ENCODE assay signal across 22 cellular contexts in the genomic region with DNA sequence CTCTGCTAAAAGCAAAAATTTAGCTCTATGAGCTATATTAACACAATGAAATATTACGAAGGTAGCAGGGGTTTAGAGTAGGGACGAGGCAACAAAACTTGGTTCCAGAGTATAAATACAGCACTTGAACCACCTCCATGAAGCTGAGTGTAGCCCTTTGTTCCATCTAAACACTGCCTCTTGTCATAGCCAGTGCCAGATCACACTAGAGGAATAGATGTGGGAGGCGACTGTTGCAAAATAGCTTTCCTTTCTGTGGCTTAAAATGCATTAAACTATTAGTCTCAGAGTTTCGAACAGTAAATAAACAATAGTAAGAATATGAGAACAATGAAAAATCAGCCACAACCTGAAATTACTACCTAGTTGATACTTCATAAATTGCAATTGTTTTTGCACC. TPM values are rescaled to one million over a fixed set of nuclear protein-coding genes. Genes with fewer than 3 reads are reported as not detected.
DNase-seq lines count a peak whose midpoint lies in the region; ATAC-seq and TF ChIP-seq lines count a peak whose summit lies in the region.
"Had no signal": no experiment of that assay in that cellular context is flagged by ENCODE, and none has a peak within 500 bp of the region (broad histone marks: within the 10 kb centered on the region; RNA-seq: fewer than 3 reads in every experiment).

No MANE protein-coding gene starts in this region.

- no TSS peak for BruUV-seq in IMR-90 (replicated peaks; lab: Mats Ljungman, UMichigan)
- no TSS peak for BruUV-seq in MCF 10A (replicated peaks; lab: Mats Ljungman, UMichigan)

- H3K9me1 ChIP-seq in IMR-90 (ENCODE audit: insufficient read depth, low read length): no peaks in the 10 kb centered on the region

- ATAC-seq in IMR-90 (ENCODE audit: low read depth) (0 out of 2 replicates have a peak, but pooled peaks have one; percentile 7), HG03460 (IDR thresholded peaks at IDR 0.05; ENCODE audit: unreplicated experiment) (no peak)
- no peak for ATAC-seq in activated T-cell treated with anti-CD3 and anti-CD28 coated beads, Interleukin-2, amount 50 U/mL, for 72 hours (replicated peaks in 1 of 2)
- ATAC-seq: left colon, PC-3 had no signal

- TF ChIP-seq CTCF in IMR-90 (conservative IDR thresholded peaks at IDR 0.05; ENCODE audit: low read depth, low read length) (no peak), fibroblast of pulmonary artery (IDR thresholded peaks at IDR 0.05; ENCODE audit: low read length, missing control alignments) (no peak), MCF 10A (IDR thresholded peaks at IDR 0.05; ENCODE audit: unreplicated experiment) (no peak)

- no peaks in the 10 kb centered on the region for H3K27me3 Mint-ChIP-seq in activated T-cell treated with anti-CD3 and anti-CD28 coated beads, Interleukin-2, amount 50 U/mL, for 72 hours (ENCODE audit: low read depth)
- H3K27me3 Mint-ChIP-seq in MCF 10A (ENCODE audit: insufficient read depth, unreplicated experiment): no peaks in the 10 kb centered on the region
- H3K27me3 Mint-ChIP-seq: activated CD4-positive, alpha-beta T cell treated with anti-CD3 and anti-CD28 coated beads, Interleukin-2, amount 10 ng/mL, durations not matched to agents 7 days and 5 days had no signal

- no peaks in the 10 kb centered on the region for H3K9me3 Mint-ChIP-seq in activated T-cell treated with anti-CD3 and anti-CD28 coated beads, Interleukin-2, amount 50 U/mL, for 72 hours
- H3K9me3 Mint-ChIP-seq in MCF 10A (ENCODE audit: unreplicated experiment): no peaks in the 10 kb centered on the region
- H3K9me3 Mint-ChIP-seq: activated CD4-positive, alpha-beta T cell treated with anti-CD3 and anti-CD28 coated beads, Interleukin-2, amount 10 ng/mL, durations not matched to agents 7 days and 5 days; neural crest cell had no signal

- H2BK5ac ChIP-seq in IMR-90 (ENCODE audit: low read depth, low read length, poor library complexity, severe bottlenecking): no peak overlapping the region

- H3K4me3 ChIP-seq in IMR-90 (ENCODE audit: insufficient read depth, low read depth, low read length) (no peak overlapping the region), fibroblast of pulmonary artery (replicated peaks; ENCODE audit: low read depth, low read length) (no peak overlapping the region)
- H3K4me3 ChIP-seq: BLaER1, mucosa of descending colon, prostate gland had no signal

- no peaks in the 10 kb centered on the region for H3K36me3 Mint-ChIP-seq in activated T-cell treated with anti-CD3 and anti-CD28 coated beads, Interleukin-2, amount 50 U/mL, for 72 hours (ENCODE audit: insufficient read depth in 2 of 2)
- no peaks in the 10 kb centered on the region for H3K36me3 Mint-ChIP-seq in MCF 10A (ENCODE audit: insufficient read depth, unreplicated experiment)

- H3K4me1 Mint-ChIP-seq in activated T-cell treated with anti-CD3 and anti-CD28 coated beads, Interleukin-2, amount 50 U/mL, for 72 hours (ENCODE audit: low read depth): no peaks in the 10 kb centered on the region
- H3K4me1 Mint-ChIP-seq in MCF 10A (ENCODE audit: insufficient read depth, unreplicated experiment): peaks cover 8% of the 10 kb centered on the region
- H3K4me1 Mint-ChIP-seq: activated CD4-positive, alpha-beta T cell treated with anti-CD3 and anti-CD28 coated beads, Interleukin-2, amount 10 ng/mL, durations not matched to agents 7 days and 5 days had no signal

- no peak overlapping the region for H2BK15ac ChIP-seq in IMR-90 (ENCODE audit: low read depth, low read length)

- H3K18ac ChIP-seq in IMR-90 (ENCODE audit: low read depth, low read length): no peak overlapping the region

- no peak overlapping the region; the same call in 1 of the 2 replicates for H4K5ac ChIP-seq in IMR-90 (ENCODE audit: low read depth, low read length)

- in situ Hi-C loops in IMR-90 (cut with MboI; ENCODE audit: low sequenced_read_pairs): no loop called here

- no peak overlapping the region for H3K4me3 Mint-ChIP-seq in activated T-cell treated with anti-CD3 and anti-CD28 coated beads, Interleukin-2, amount 50 U/mL, for 72 hours
- H3K4me3 Mint-ChIP-seq in MCF 10A (ENCODE audit: unreplicated experiment): no peak overlapping the region
- H3K4me3 Mint-ChIP-seq: activated CD4-positive, alpha-beta T cell treated with anti-CD3 and anti-CD28 coated beads, Interleukin-2, amount 10 ng/mL, durations not matched to agents 7 days and 5 days; neural crest cell had no signal

- H3K4me2 ChIP-seq in IMR-90 (ENCODE audit: low read depth, low read length): no peak overlapping the region
- H3K4me2 ChIP-seq: BLaER1, KMS-11 had no signal

- H2BK120ac ChIP-seq in IMR-90 (ENCODE audit: low read depth, low read length): no peak overlapping the region

- H3K36me3 ChIP-seq in IMR-90 (ENCODE audit: control insufficient read depth, insufficient read depth, low read length): no peaks in the 10 kb centered on the region
- H3K36me3 ChIP-seq: BLaER1, prostate gland had no signal

- no peaks in the 10 kb centered on the region; the same call in 1 of the 2 replicates for H3K27me3 ChIP-seq in IMR-90 (ENCODE audit: control insufficient read depth, insufficient read depth, low read length)
- H3K27me3 ChIP-seq: BLaER1 had no signal

- dilution Hi-C loops in IMR-90 (cut with HindIII; ENCODE audit: low sequenced_read_pairs, unreplicated experiment): no loop called here

- 0 out of 4 replicates have a peak, but pooled peaks cover 0 to 7% of the 10 kb centered on the region in 2 experiments for H3K79me1 ChIP-seq in IMR-90 (ENCODE audit: low read depth in 1 of 2, low read length in 2 of 2)

- H3K27ac Mint-ChIP-seq in activated T-cell treated with anti-CD3 and anti-CD28 coated beads, Interleukin-2, amount 50 U/mL, for 72 hours: no peak overlapping the region
- H3K27ac Mint-ChIP-seq in MCF 10A (ENCODE audit: low read depth, unreplicated experiment): no peak overlapping the region
- H3K27ac Mint-ChIP-seq: activated CD4-positive, alpha-beta T cell treated with anti-CD3 and anti-CD28 coated beads, Interleukin-2, amount 10 ng/mL, durations not matched to agents 7 days and 5 days had no signal

- H3K27ac ChIP-seq in IMR-90 (ENCODE audit: insufficient read depth, low read length): no peak overlapping the region
- H3K27ac ChIP-seq: 22Rv1, BLaER1, KMS-11, prostate gland had no signal

- no peak overlapping the region for H4K8ac ChIP-seq in IMR-90 (ENCODE audit: low read depth in 2 of 2, low read length in 2 of 2)

- CTCF ChIA-PET in IMR-90 (lab: Yijun Ruan, JAX): no interaction called here
- CTCF ChIA-PET in MCF 10A (lab: Yijun Ruan, JAX): interaction anchor here (0.6 to 1.4 kb wide), 2 partner anchors 35 to 280 kb away, joined by 3 to 5 read pairs; no protein-coding TSS in a partner anchor

- no peak overlapping the region for H2AFZ ChIP-seq in IMR-90 (replicated peaks; ENCODE audit: low read length, poor library complexity)

- H3K9me3 ChIP-seq in IMR-90 (ENCODE audit: control insufficient read depth, insufficient read depth, low read length): no peaks in the 10 kb centered on the region
- H3K9me3 ChIP-seq: BLaER1, mucosa of descending colon, prostate gland had no signal

- no peaks in the 10 kb centered on the region; the same call in 1 of the 2 replicates for H4K20me1 ChIP-seq in IMR-90 (ENCODE audit: insufficient read depth, low read length)
- H4K20me1 ChIP-seq: BLaER1 had no signal

- WGBS in IMR-90 (ENCODE audit: extremely low coverage in 2 of 2, insufficient read length in 1 of 2), 2 experiments: no CpG with 5 or more reads among the region's 4 CpGs

- no peak overlapping the region for H2BK20ac ChIP-seq in IMR-90 (ENCODE audit: low read depth, low read length)

- no peak overlapping the region for H4K91ac ChIP-seq in IMR-90 (ENCODE audit: insufficient read depth, low read depth, low read length)

- no peak overlapping the region for H3K4ac ChIP-seq in IMR-90 (ENCODE audit: low read depth, low read length)

- H3K14ac ChIP-seq in IMR-90 (replicated peaks; ENCODE audit: low read depth, low read length): no peak overlapping the region; the same call in 1 of the 2 replicates

- POLR2A ChIA-PET in IMR-90 (lab: Charles Lee; ENCODE audit: unreplicated experiment) (no interaction called here), MCF 10A (lab: Yijun Ruan, JAX) (interaction anchor here (1.2 kb wide), 1 partner anchor 191 kb away, joined by 3 read pairs; no protein-coding TSS in a partner anchor)

- TF ChIP-seq RAD21 in IMR-90 (IDR thresholded peaks at IDR 0.05; ENCODE audit: low read length): no peak

- H3K56ac ChIP-seq in IMR-90 (ENCODE audit: extremely low read depth, insufficient read depth, low read length): no peak overlapping the region

- H2AK9ac ChIP-seq in IMR-90 (replicated peaks; ENCODE audit: low read depth, low read length, poor library complexity): no peak overlapping the region

- intact Hi-C loops in IMR-90 (cut with micrococcal nuclease) (no loop called here), MCF 10A (cut with micrococcal nuclease) (no loop called here)

- H3K23ac ChIP-seq in IMR-90 (ENCODE audit: low read depth, low read length): no peak overlapping the region

- TF ChIP-seq POLR2A in IMR-90 (IDR thresholded peaks at IDR 0.05; ENCODE audit: low read depth, low read length): no peak

- H2AK5ac ChIP-seq in IMR-90 (ENCODE audit: low read depth, low read length): no peak overlapping the region

- peaks cover 12% of the 10 kb centered on the region; the same call in 1 of the 2 replicates for H3K4me1 ChIP-seq in IMR-90 (ENCODE audit: control insufficient read depth, insufficient read depth, low read length)
- H3K4me1 ChIP-seq: BLaER1, prostate gland had no signal

- peak; percentile 19 for DNase-seq in A172 (ENCODE audit: low spot score)
- no peak for DNase-seq in IMR-90
- peak; percentile 78 for DNase-seq in fibroblast of pulmonary artery (ENCODE audit: low read depth)
- DNase-seq in midbrain (lab: John Stamatoyannopoulos, UW): peak; percentile 72
- DNase-seq in activated T-cell treated with anti-CD3 and anti-CD28 coated beads, Interleukin-2, amount 50 U/mL, for 72 hours: no peak
- DNase-seq in MCF 10A (ENCODE audit: unreplicated experiment): no peak
- DNase-seq in dermis blood vessel endothelial cell: no peak
- DNase-seq: activated CD4-positive, alpha-beta T cell treated with anti-CD3 and anti-CD28 coated beads, Interleukin-2, amount 10 ng/mL, durations not matched to agents 7 days and 5 days; activated effector memory CD4-positive, alpha-beta T cell treated with anti-CD3 and anti-CD28 coated beads, Interleukin-2, amount 50 U/mL, for 16 hours; left colon; mucosa of descending colon; NCI-H1930; PC-3; SHP77 treated with DMSO at 0.1 percent for 48 hours; stimulated activated CD4-positive, alpha-beta T cell treated with anti-CD3 and anti-CD28 coated beads, Interleukin-12 subunit alpha, Interleukin-12 subunit beta, amount 100 ng/mL, for 4 hours; T-helper 1 cell had no signal

- H3K9ac ChIP-seq in IMR-90 (ENCODE audit: low read depth, low read length): no peak overlapping the region
- H3K9ac ChIP-seq: BLaER1, KMS-11 had no signal

RNA-seq across cellular contexts. Expression of gene PIEZO2, which starts 29.8 kb away (rescaled TPM):
- total RNA-seq in A172 (2014; rRNA removed; shearing (Covaris generic)): 1.8 and 2.5 TPM in 2 replicates
- 3.3 and 4.1 TPM in 2 replicates for total RNA-seq in IMR-90 (2012; rRNA removed)
- 2.2 and 2.4 TPM in 2 replicates for polyA plus RNA-seq in IMR-90 (2012; rRNA removed)
- polyA plus RNA-seq in IMR-90 (2012; cell fraction: cytosol; rRNA removed): 1.5 and 1.9 TPM in 2 replicates
- 1.6 and 3.6 TPM in 2 replicates for polyA plus RNA-seq in IMR-90 (2012; cell fraction: nucleus; rRNA removed; ENCODE audit: low replicate concordance)
- not detected for total RNA-seq in activated T-cell treated with anti-CD3 and anti-CD28 coated beads, Interleukin-2, amount 50 U/mL, for 72 hours
- total RNA-seq in MCF 10A (2022): 0.49 and 0.93 TPM in 2 replicates
- total RNA-seq in dermis blood vessel endothelial cell: 141 and 342 TPM in 2 replicates
- total RNA-seq: activated CD4-positive, alpha-beta T cell treated with anti-CD3 and anti-CD28 coated beads, Interleukin-2, amount 10 ng/mL, durations not matched to agents 7 days and 5 days; PC-3 had no signal

Comparison
In these comparisons a context has a peak if more than half of its experiments do, and no peak if none do; other contexts are left out.
1. DNase-seq: peak in A172 (single experiment), fibroblast of pulmonary artery (single experiment) and midbrain (single experiment); none in IMR-90 (single experiment), activated T-cell treated with anti-CD3 and anti-CD28 coated beads, Interleukin-2, amount 50 U/mL, for 72 hours (0 of 2), MCF 10A (single experiment) and dermis blood vessel endothelial cell (single experiment).
2. RNA of gene PIEZO2, which starts 29.8 kb away (total RNA-seq): 141 to 342 TPM in dermis blood vessel endothelial cell; 3.3 to 4.1 TPM in IMR-90, 1.8 to 2.5 TPM in A172, 0.49 to 0.93 TPM in MCF 10A and not detected in activated T-cell treated with anti-CD3 and anti-CD28 coated beads, Interleukin-2, amount 50 U/mL, for 72 hours; every median in the first group is over 10 times any median in the second.